Comparison of ENCODE assay signal across 15 cellular contexts in genomic region chr12:69999561-69999960, GRCh38.
"Had no signal": no experiment of that assay in that cellular context is flagged by ENCODE, and none has a peak within 500 bp of the region (broad histone marks: within the 10 kb centered on the region; RNA-seq: fewer than 3 reads in every experiment).

No MANE protein-coding gene starts in this region.

- H3K4me1 Mint-ChIP-seq: activated naive CD4-positive, alpha-beta T cell treated with anti-CD3 and anti-CD28 coated beads, Interleukin-2, amount 10 ng/mL, durations not matched to agents 7 days and 5 days; stimulated activated memory B cell treated with anti-CD40 and anti-IgM and Interleukin-4, amounts not matched to agents 10 μg/mL and 1 μg/mL and 100 μg/mL, for 72 hours had no signal

- ATAC-seq: gastrocnemius medialis; heart right ventricle; psoas muscle; right lobe of liver; stimulated activated memory B cell treated with anti-CD40 and anti-IgM and Interleukin-4, amounts not matched to agents 10 μg/mL and 1 μg/mL and 100 μg/mL, for 72 hours had no signal

- H3K27ac Mint-ChIP-seq: activated naive CD4-positive, alpha-beta T cell treated with anti-CD3 and anti-CD28 coated beads, Interleukin-2, amount 10 ng/mL, durations not matched to agents 7 days and 5 days; stimulated activated memory B cell treated with anti-CD40 and anti-IgM and Interleukin-4, amounts not matched to agents 10 μg/mL and 1 μg/mL and 100 μg/mL, for 72 hours had no signal

- H3K9me3 Mint-ChIP-seq: activated naive CD4-positive, alpha-beta T cell treated with anti-CD3 and anti-CD28 coated beads, Interleukin-2, amount 10 ng/mL, durations not matched to agents 7 days and 5 days; stimulated activated memory B cell treated with anti-CD40 and anti-IgM and Interleukin-4, amounts not matched to agents 10 μg/mL and 1 μg/mL and 100 μg/mL, for 72 hours had no signal

- H3K36me3 Mint-ChIP-seq: activated naive CD4-positive, alpha-beta T cell treated with anti-CD3 and anti-CD28 coated beads, Interleukin-2, amount 10 ng/mL, durations not matched to agents 7 days and 5 days; stimulated activated memory B cell treated with anti-CD40 and anti-IgM and Interleukin-4, amounts not matched to agents 10 μg/mL and 1 μg/mL and 100 μg/mL, for 72 hours had no signal

- H3K4me3 Mint-ChIP-seq: activated naive CD4-positive, alpha-beta T cell treated with anti-CD3 and anti-CD28 coated beads, Interleukin-2, amount 10 ng/mL, durations not matched to agents 7 days and 5 days; stimulated activated memory B cell treated with anti-CD40 and anti-IgM and Interleukin-4, amounts not matched to agents 10 μg/mL and 1 μg/mL and 100 μg/mL, for 72 hours had no signal

- DNase-seq: activated CD4-positive, alpha-beta T cell treated with anti-CD3 and anti-CD28 coated beads for 48 hours; activated CD8-positive, alpha-beta memory T cell treated with anti-CD3 and anti-CD28 coated beads for 24 hours; activated naive CD4-positive, alpha-beta T cell treated with anti-CD3 and anti-CD28 coated beads, Interleukin-2, amount 10 ng/mL, durations not matched to agents 7 days and 5 days; central memory CD4-positive, alpha-beta T cell; cortex of kidney; effector CD8-positive, alpha-beta T cell; gastrocnemius medialis; heart right ventricle; psoas muscle; right lobe of liver; substantia nigra; T-helper 9 cell; trophoblast cell; WERI-Rb-1 had no signal
